1 cellular context compared by ENCODE assay signal in the genomic region with DNA sequence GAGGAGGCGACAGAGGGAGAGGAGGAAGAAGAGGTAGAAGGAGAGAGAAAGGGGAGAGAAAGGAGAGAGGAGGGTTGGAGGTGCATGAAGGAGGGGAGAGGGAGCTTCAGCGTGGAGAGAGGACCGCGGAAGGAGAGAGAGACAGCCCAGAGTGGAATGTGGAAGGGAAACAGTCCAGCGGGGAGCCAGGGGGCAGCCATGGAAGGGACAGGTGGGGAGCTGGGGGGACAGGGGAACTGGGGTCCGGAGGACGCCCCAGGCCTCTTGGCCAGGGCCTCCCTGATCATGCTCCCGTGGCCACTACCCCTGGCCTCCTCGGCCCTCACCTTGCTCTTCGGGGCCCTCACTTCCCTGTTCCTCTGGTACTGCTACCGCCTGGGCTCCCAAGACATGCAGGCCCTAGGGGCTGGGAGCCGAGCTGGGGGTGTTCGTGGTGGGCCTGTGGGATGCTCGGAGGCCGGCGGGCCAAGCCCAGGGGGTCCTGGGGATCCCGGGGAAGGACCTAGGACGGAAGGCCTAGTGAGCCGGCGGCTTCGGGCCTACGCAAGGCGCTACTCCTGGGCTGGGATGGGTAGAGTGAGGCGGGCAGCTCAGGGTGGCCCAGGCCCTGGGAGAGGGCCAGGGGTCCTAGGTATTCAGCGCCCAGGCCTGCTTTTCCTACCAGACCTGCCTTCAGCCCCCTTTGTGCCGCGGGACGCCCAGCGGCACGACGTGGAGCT.
TF ChIP-seq lines count a peak whose summit lies in the region.

No MANE protein-coding gene starts in this region.

TF ChIP-seq in HepG2, 621 proteins besides CTCF, POLR2A, EP300 and RAD21 (continued from another document and continues in another):
- TF ChIP-seq, protein P1, sequence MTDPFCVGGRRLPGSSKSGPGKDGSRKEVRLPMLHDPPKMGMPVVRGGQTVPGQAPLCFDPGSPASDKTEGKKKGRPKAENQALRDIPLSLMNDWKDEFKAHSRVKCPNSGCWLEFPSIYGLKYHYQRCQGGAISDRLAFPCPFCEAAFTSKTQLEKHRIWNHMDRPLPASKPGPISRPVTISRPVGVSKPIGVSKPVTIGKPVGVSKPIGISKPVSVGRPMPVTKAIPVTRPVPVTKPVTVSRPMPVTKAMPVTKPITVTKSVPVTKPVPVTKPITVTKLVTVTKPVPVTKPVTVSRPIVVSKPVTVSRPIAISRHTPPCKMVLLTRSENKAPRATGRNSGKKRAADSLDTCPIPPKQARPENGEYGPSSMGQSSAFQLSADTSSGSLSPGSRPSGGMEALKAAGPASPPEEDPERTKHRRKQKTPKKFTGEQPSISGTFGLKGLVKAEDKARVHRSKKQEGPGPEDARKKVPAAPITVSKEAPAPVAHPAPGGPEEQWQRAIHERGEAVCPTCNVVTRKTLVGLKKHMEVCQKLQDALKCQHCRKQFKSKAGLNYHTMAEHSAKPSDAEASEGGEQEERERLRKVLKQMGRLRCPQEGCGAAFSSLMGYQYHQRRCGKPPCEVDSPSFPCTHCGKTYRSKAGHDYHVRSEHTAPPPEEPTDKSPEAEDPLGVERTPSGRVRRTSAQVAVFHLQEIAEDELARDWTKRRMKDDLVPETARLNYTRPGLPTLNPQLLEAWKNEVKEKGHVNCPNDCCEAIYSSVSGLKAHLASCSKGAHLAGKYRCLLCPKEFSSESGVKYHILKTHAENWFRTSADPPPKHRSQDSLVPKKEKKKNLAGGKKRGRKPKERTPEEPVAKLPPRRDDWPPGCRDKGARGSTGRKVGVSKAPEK (CRISPR knock-in tag; IDR thresholded peaks at IDR 0.05; ENCODE audit: borderline replicate concordance), result peak; percentile 47; the same call in 1 of the 2 replicates
- TF ChIP-seq AHR (CRISPR knock-in tag; IDR thresholded peaks at IDR 0.05) (peak; percentile 46; the same call in 1 of the 2 replicates), NFE2L2 (IDR thresholded peaks at IDR 0.05; ENCODE audit: low read length) (no peak), IRX3 (CRISPR knock-in tag; IDR thresholded peaks at IDR 0.05; ENCODE audit: borderline replicate concordance, low read depth) (no peak), POLR2G (IDR thresholded peaks at IDR 0.05; ENCODE audit: low read depth, low read length) (no peak), FOXC1 (CRISPR knock-in tag; IDR thresholded peaks at IDR 0.05; ENCODE audit: borderline replicate concordance) (no peak; the same call in 1 of the 2 replicates), RXRA (CRISPR knock-in tag; IDR thresholded peaks at IDR 0.05) (peak; percentile 47; the same call in 1 of the 2 replicates), TAF1 (CRISPR knock-in tag; IDR thresholded peaks at IDR 0.05) (no peak), ZMYM2 (CRISPR knock-in tag; IDR thresholded peaks at IDR 0.05) (no peak; the same call in 1 of the 2 replicates), ADNP (CRISPR knock-in tag; IDR thresholded peaks at IDR 0.05) (no peak), FOXJ3 (CRISPR knock-in tag; IDR thresholded peaks at IDR 0.05; ENCODE audit: borderline replicate concordance) (no peak), RARG (CRISPR knock-in tag; IDR thresholded peaks at IDR 0.05; ENCODE audit: low read depth) (no peak), AGO1 (IDR thresholded peaks at IDR 0.05; ENCODE audit: low read depth, low read length, poor library complexity, severe bottlenecking) (peak; percentile 51)
- TF ChIP-seq, protein P2, sequence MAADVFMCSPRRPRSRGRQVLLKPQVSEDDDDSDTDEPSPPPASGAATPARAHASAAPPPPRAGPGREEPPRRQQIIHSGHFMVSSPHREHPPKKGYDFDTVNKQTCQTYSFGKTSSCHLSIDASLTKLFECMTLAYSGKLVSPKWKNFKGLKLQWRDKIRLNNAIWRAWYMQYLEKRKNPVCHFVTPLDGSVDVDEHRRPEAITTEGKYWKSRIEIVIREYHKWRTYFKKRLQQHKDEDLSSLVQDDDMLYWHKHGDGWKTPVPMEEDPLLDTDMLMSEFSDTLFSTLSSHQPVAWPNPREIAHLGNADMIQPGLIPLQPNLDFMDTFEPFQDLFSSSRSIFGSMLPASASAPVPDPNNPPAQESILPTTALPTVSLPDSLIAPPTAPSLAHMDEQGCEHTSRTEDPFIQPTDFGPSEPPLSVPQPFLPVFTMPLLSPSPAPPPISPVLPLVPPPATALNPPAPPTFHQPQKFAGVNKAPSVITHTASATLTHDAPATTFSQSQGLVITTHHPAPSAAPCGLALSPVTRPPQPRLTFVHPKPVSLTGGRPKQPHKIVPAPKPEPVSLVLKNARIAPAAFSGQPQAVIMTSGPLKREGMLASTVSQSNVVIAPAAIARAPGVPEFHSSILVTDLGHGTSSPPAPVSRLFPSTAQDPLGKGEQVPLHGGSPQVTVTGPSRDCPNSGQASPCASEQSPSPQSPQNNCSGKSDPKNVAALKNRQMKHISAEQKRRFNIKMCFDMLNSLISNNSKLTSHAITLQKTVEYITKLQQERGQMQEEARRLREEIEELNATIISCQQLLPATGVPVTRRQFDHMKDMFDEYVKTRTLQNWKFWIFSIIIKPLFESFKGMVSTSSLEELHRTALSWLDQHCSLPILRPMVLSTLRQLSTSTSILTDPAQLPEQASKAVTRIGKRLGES (CRISPR knock-in tag; IDR thresholded peaks at IDR 0.05; ENCODE audit: borderline replicate concordance), result no peak
- TF ChIP-seq, protein P3, sequence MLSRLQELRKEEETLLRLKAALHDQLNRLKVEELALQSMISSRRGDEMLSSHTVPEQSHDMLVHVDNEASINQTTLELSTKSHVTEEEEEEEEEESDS (CRISPR knock-in tag; IDR thresholded peaks at IDR 0.05; ENCODE audit: borderline replicate concordance), result no peak
- TF ChIP-seq, protein P4, sequence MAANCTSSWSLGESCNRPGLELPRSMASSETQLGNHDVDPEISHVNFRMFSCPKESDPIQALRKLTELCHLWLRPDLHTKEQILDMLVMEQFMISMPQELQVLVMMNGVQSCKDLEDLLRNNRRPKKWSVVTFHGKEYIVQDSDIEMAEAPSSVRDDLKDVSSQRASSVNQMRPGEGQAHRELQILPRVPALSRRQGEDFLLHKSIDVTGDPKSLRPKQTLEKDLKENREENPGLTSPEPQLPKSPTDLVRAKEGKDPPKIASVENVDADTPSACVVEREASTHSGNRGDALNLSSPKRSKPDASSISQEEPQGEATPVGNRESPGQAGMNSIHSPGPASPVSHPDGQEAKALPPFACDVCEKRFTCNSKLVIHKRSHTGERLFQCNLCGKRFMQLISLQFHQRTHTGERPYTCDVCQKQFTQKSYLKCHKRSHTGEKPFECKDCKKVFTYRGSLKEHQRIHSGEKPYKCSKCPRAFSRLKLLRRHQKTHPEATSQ (CRISPR knock-in tag; IDR thresholded peaks at IDR 0.05; ENCODE audit: borderline replicate concordance), result no peak
- TF ChIP-seq, protein P5, sequence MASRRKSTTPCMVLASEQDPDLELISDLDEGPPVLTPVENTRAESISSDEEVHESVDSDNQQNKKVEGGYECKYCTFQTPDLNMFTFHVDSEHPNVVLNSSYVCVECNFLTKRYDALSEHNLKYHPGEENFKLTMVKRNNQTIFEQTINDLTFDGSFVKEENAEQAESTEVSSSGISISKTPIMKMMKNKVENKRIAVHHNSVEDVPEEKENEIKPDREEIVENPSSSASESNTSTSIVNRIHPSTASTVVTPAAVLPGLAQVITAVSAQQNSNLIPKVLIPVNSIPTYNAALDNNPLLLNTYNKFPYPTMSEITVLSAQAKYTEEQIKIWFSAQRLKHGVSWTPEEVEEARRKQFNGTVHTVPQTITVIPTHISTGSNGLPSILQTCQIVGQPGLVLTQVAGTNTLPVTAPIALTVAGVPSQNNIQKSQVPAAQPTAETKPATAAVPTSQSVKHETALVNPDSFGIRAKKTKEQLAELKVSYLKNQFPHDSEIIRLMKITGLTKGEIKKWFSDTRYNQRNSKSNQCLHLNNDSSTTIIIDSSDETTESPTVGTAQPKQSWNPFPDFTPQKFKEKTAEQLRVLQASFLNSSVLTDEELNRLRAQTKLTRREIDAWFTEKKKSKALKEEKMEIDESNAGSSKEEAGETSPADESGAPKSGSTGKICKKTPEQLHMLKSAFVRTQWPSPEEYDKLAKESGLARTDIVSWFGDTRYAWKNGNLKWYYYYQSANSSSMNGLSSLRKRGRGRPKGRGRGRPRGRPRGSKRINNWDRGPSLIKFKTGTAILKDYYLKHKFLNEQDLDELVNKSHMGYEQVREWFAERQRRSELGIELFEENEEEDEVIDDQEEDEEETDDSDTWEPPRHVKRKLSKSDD (CRISPR knock-in tag; IDR thresholded peaks at IDR 0.05; ENCODE audit: low read depth), result no peak
- TF ChIP-seq, protein P6, sequence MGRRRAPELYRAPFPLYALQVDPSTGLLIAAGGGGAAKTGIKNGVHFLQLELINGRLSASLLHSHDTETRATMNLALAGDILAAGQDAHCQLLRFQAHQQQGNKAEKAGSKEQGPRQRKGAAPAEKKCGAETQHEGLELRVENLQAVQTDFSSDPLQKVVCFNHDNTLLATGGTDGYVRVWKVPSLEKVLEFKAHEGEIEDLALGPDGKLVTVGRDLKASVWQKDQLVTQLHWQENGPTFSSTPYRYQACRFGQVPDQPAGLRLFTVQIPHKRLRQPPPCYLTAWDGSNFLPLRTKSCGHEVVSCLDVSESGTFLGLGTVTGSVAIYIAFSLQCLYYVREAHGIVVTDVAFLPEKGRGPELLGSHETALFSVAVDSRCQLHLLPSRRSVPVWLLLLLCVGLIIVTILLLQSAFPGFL (CRISPR knock-in tag; IDR thresholded peaks at IDR 0.05), result no peak
- TF ChIP-seq, protein P7, sequence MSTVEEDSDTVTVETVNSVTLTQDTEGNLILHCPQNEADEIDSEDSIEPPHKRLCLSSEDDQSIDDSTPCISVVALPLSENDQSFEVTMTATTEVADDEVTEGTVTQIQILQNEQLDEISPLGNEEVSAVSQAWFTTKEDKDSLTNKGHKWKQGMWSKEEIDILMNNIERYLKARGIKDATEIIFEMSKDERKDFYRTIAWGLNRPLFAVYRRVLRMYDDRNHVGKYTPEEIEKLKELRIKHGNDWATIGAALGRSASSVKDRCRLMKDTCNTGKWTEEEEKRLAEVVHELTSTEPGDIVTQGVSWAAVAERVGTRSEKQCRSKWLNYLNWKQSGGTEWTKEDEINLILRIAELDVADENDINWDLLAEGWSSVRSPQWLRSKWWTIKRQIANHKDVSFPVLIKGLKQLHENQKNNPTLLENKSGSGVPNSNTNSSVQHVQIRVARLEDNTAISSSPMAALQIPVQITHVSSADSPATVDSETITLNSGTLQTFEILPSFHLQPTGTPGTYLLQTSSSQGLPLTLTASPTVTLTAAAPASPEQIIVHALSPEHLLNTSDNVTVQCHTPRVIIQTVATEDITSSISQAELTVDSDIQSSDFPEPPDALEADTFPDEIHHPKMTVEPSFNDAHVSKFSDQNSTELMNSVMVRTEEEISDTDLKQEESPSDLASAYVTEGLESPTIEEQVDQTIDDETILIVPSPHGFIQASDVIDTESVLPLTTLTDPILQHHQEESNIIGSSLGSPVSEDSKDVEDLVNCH (CRISPR knock-in tag; IDR thresholded peaks at IDR 0.05), result no peak
- TF ChIP-seq, protein P8, sequence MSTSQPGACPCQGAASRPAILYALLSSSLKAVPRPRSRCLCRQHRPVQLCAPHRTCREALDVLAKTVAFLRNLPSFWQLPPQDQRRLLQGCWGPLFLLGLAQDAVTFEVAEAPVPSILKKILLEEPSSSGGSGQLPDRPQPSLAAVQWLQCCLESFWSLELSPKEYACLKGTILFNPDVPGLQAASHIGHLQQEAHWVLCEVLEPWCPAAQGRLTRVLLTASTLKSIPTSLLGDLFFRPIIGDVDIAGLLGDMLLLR (CRISPR knock-in tag; IDR thresholded peaks at IDR 0.05), result no peak
- TF ChIP-seq, protein P9, sequence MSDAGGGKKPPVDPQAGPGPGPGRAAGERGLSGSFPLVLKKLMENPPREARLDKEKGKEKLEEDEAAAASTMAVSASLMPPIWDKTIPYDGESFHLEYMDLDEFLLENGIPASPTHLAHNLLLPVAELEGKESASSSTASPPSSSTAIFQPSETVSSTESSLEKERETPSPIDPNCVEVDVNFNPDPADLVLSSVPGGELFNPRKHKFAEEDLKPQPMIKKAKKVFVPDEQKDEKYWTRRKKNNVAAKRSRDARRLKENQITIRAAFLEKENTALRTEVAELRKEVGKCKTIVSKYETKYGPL (CRISPR knock-in tag; IDR thresholded peaks at IDR 0.05), result no peak
- TF ChIP-seq, protein P10, sequence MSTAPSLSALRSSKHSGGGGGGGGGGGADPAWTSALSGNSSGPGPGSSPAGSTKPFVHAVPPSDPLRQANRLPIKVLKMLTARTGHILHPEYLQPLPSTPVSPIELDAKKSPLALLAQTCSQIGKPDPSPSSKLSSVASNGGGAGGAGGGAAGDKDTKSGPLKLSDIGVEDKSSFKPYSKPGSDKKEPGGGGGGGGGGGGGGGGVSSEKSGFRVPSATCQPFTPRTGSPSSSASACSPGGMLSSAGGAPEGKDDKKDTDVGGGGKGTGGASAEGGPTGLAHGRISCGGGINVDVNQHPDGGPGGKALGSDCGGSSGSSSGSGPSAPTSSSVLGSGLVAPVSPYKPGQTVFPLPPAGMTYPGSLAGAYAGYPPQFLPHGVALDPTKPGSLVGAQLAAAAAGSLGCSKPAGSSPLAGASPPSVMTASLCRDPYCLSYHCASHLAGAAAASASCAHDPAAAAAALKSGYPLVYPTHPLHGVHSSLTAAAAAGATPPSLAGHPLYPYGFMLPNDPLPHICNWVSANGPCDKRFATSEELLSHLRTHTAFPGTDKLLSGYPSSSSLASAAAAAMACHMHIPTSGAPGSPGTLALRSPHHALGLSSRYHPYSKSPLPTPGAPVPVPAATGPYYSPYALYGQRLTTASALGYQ (CRISPR knock-in tag; IDR thresholded peaks at IDR 0.05), result no peak
- TF ChIP-seq, protein P11, sequence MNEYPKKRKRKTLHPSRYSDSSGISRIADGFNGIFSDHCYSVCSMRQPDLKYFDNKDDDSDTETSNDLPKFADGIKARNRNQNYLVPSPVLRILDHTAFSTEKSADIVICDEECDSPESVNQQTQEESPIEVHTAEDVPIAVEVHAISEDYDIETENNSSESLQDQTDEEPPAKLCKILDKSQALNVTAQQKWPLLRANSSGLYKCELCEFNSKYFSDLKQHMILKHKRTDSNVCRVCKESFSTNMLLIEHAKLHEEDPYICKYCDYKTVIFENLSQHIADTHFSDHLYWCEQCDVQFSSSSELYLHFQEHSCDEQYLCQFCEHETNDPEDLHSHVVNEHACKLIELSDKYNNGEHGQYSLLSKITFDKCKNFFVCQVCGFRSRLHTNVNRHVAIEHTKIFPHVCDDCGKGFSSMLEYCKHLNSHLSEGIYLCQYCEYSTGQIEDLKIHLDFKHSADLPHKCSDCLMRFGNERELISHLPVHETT (CRISPR knock-in tag; conservative IDR thresholded peaks at IDR 0.05), result no peak
- TF ChIP-seq, protein P12, sequence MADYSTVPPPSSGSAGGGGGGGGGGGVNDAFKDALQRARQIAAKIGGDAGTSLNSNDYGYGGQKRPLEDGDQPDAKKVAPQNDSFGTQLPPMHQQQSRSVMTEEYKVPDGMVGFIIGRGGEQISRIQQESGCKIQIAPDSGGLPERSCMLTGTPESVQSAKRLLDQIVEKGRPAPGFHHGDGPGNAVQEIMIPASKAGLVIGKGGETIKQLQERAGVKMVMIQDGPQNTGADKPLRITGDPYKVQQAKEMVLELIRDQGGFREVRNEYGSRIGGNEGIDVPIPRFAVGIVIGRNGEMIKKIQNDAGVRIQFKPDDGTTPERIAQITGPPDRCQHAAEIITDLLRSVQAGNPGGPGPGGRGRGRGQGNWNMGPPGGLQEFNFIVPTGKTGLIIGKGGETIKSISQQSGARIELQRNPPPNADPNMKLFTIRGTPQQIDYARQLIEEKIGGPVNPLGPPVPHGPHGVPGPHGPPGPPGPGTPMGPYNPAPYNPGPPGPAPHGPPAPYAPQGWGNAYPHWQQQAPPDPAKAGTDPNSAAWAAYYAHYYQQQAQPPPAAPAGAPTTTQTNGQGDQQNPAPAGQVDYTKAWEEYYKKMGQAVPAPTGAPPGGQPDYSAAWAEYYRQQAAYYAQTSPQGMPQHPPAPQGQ (CRISPR knock-in tag; IDR thresholded peaks at IDR 0.05; ENCODE audit: borderline replicate concordance), result no peak
